ENCODE assay signal across 9 cellular contexts in the genomic region with DNA sequence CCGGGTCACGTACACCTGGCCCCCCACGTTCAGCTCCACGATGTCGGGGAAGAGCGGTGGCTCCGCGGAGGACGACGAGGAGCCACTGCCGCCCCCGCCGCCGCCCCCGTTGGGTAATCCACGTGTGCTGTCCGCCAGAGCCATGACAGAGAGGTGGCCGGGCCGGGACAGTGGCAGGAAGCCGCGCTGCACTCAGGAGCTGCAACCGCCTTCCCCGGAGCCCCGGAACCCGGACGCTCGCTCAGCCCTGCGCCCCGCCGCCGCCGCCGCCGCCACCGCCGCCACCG. TPM values are rescaled to one million over a fixed set of nuclear protein-coding genes. Genes with fewer than 3 reads are reported as not detected.
A peak's percentile ranks its signal among the peaks of the same experiment; 100 is the strongest.
DNase-seq lines count a peak whose midpoint lies in the region; ATAC-seq, FAIRE-seq and TF ChIP-seq lines count a peak whose summit lies in the region.
"Had no signal": no experiment of that assay in that cellular context is flagged by ENCODE, and none has a peak within 500 bp of the region (broad histone marks: within the 10 kb centered on the region; RNA-seq: fewer than 3 reads in every experiment).

No MANE protein-coding gene starts in this region.

- FAIRE-seq in A549 (lab: Jason Lieb, UNC): no peak
- FAIRE-seq: islet of Langerhans had no signal

- no peaks in the 10 kb centered on the region for H3K36me3 Mint-ChIP-seq in activated T-helper 17 cell treated with anti-CD3 and anti-CD28 coated beads, Interleukin-2, amount 50 U/mL, for 72 hours (ENCODE audit: low read depth)

- TF ChIP-seq CTCF in A549 (IDR thresholded peaks at IDR 0.05) (no peak), kidney epithelial cell (IDR thresholded peaks at IDR 0.05; ENCODE audit: insufficient read depth, low read length, poor library complexity, severe bottlenecking) (no peak), testis (IDR thresholded peaks at IDR 0.05) (no peak)

- no CpG with 5 or more reads among the region's 37 CpGs for WGBS in A549 (ENCODE audit: missing lambda C conversion rate)
- 1 to 20% methylated on average over 1 to 19 of the region's 37 CpGs for WGBS in testis, 2 donors

- peaks cover 10% of the 10 kb centered on the region for H3K4me1 Mint-ChIP-seq in activated T-helper 17 cell treated with anti-CD3 and anti-CD28 coated beads, Interleukin-2, amount 50 U/mL, for 72 hours

- peak overlapping the region; percentile 65 for H3K4me3 ChIP-seq in A549
- peak overlapping the region; percentile 59 for H3K4me3 ChIP-seq in H7 (ENCODE audit: insufficient read depth, low read depth, low read length)
- peak overlapping the region; percentile 55 for H3K4me3 ChIP-seq in kidney epithelial cell (ENCODE audit: low read depth, low read length)
- peak overlapping the region; percentile 84 to 87 for H3K4me3 ChIP-seq in testis

- H3K27me3 Mint-ChIP-seq in activated T-helper 17 cell treated with anti-CD3 and anti-CD28 coated beads, Interleukin-2, amount 50 U/mL, for 72 hours: peaks cover 7% of the 10 kb centered on the region

- H3K27ac Mint-ChIP-seq in activated T-helper 17 cell treated with anti-CD3 and anti-CD28 coated beads, Interleukin-2, amount 50 U/mL, for 72 hours: no peak overlapping the region

- CTCF ChIA-PET in A549 (lab: Yijun Ruan, JAX): interaction anchor here (0.8 to 1.9 kb wide), 8 partner anchors 9 to 1198 kb away, joined by 3 to 7 read pairs (median 4); no protein-coding TSS in a partner anchor

- no peak for ATAC-seq in A549
- ATAC-seq in activated T-helper 17 cell treated with anti-CD3 and anti-CD28 coated beads, Interleukin-2, amount 50 U/mL, for 72 hours (replicated peaks): peak; percentile 41

- POLR2A ChIA-PET in A549 (lab: Yijun Ruan, JAX): no interaction called here

- intact Hi-C loops in testis (cut with DNase I; ENCODE audit: low total_unique reads): no loop called here

- DNase-seq in A549 (ENCODE audit: low read depth in 1 of 2, low spot score in 1 of 2) (no peak), H7 (no peak), kidney epithelial cell (ENCODE audit: low read depth) (no peak), testis (peak; percentile 41), foreskin melanocyte (no peak), SHP77 (lab: John Stamatoyannopoulos, UW) (no peak), UCSD-AML1 (lab: John Stamatoyannopoulos, UW; ENCODE audit: unreplicated experiment) (no peak)

- no peaks in the 10 kb centered on the region for H3K36me3 ChIP-seq in H7 (replicated peaks; ENCODE audit: control insufficient read depth, insufficient read depth, low read length)
- no peaks in the 10 kb centered on the region for H3K36me3 ChIP-seq in kidney epithelial cell (ENCODE audit: control insufficient read depth, insufficient read depth, low read length)
- no peaks in the 10 kb centered on the region for H3K36me3 ChIP-seq in testis (ENCODE audit: low read depth, missing control alignments)

- no peak for TF ChIP-seq RAD21 in A549 (conservative IDR thresholded peaks at IDR 0.05 in 1 of 2, IDR thresholded peaks at IDR 0.05 in 1 of 2)

- no peak for TF ChIP-seq EP300 in A549 (IDR thresholded peaks at IDR 0.05)

- no peak for TF ChIP-seq POLR2A in A549 (IDR thresholded peaks at IDR 0.05; ENCODE audit: low read length)
- no peak for TF ChIP-seq POLR2A in testis (IDR thresholded peaks at IDR 0.05)

- H3K4me2 ChIP-seq in A549: peak overlapping the region; percentile 98

- H3K9me3 Mint-ChIP-seq in activated T-helper 17 cell treated with anti-CD3 and anti-CD28 coated beads, Interleukin-2, amount 50 U/mL, for 72 hours: no peaks in the 10 kb centered on the region

- H3K9me3 ChIP-seq in A549 (no peaks in the 10 kb centered on the region), testis (no peaks in the 10 kb centered on the region)

- H3K4me3 Mint-ChIP-seq in activated T-helper 17 cell treated with anti-CD3 and anti-CD28 coated beads, Interleukin-2, amount 50 U/mL, for 72 hours: peak overlapping the region; percentile 87

- H3K27ac ChIP-seq in A549 (peak overlapping the region; percentile 18 to 81; a peak in 4 of 6 replicates), testis (peak overlapping the region; percentile 89 to 94)

- H3K27me3 ChIP-seq in H7 (ENCODE audit: control insufficient read depth, insufficient read depth, low read length) (peaks cover 50% of the 10 kb centered on the region), kidney epithelial cell (ENCODE audit: control insufficient read depth, insufficient read depth, low read length) (no peaks in the 10 kb centered on the region), testis (no peaks in the 10 kb centered on the region)

- H3K4me1 ChIP-seq in A549: no peaks in the 10 kb centered on the region
- peaks cover 7% of the 10 kb centered on the region for H3K4me1 ChIP-seq in testis

TF ChIP-seq in A549, 52 proteins besides CTCF, POLR2A, EP300 and RAD21:
- TF ChIP-seq EHF (CRISPR knock-in tag; IDR thresholded peaks at IDR 0.05): no peak
- TF ChIP-seq, protein P1, sequence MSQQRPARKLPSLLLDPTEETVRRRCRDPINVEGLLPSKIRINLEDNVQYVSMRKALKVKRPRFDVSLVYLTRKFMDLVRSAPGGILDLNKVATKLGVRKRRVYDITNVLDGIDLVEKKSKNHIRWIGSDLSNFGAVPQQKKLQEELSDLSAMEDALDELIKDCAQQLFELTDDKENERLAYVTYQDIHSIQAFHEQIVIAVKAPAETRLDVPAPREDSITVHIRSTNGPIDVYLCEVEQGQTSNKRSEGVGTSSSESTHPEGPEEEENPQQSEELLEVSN (IDR thresholded peaks at IDR 0.05; ENCODE audit: borderline replicate concordance, low read depth): peak; percentile 41; the same call in 1 of the 2 replicates

RNA-seq across cellular contexts. Expression of a gene that starts 0.3 kb away (rescaled TPM):
- polyA plus RNA-seq in A549 (2011; rRNA removed) (0.90 and 0.93 TPM in 2 replicates), A549 (2017; fragmentation: RNase III; extraction: RNeasy Plus Mini Kit Qiagen cat#74134 plus additional on column Dnase treatment) (0.66 to 0.77 TPM (median 0.71 TPM) in 3 replicates), testis (ENCODE audit: insufficient read depth, low read depth, low replicate concordance) (63.9 TPM)
- polyA plus RNA-seq in A549 (2012; cell fraction: cytosol; rRNA removed): 0.46 and 0.49 TPM in 2 replicates
- 0.28 and 0.40 TPM in 2 replicates for polyA plus RNA-seq in A549 (2012; cell fraction: nucleus; rRNA removed)
- polyA minus RNA-seq in A549 (2011; rRNA and poly(A)+ RNA removed): 0.54 and 0.58 TPM in 2 replicates
- total RNA-seq in H7 (2014; rRNA removed; shearing (Covaris generic)): 3.5 and 4.2 TPM in 2 replicates
- total RNA-seq in activated T-helper 17 cell treated with anti-CD3 and anti-CD28 coated beads, Interleukin-2, amount 50 U/mL, for 72 hours: 1 to 10 TPM; 6.7 to 8.3 TPM
- total RNA-seq in kidney epithelial cell (5.0 and 5.4 TPM in 2 replicates), testis (100 to 1,000 TPM in 1 of 2 donors, 10 to 100 TPM in 1; 86.8 to 127 TPM)

Comparison
In these comparisons a context has a peak if more than half of its experiments do, and no peak if none do; other contexts are left out.
1. RNA of a gene that starts 0.3 kb away (total RNA-seq): 86.8 to 127 TPM in testis; 6.7 to 8.3 TPM in activated T-helper 17 cell treated with anti-CD3 and anti-CD28 coated beads, Interleukin-2, amount 50 U/mL, for 72 hours, 5.0 to 5.4 TPM in kidney epithelial cell and 3.5 to 4.2 TPM in H7; every median in the first group is over 4 times any median in the second.
2. Peak in every context shown above with its lines, with median percentiles within 50 percentile points of each other: H3K4me3 ChIP-seq.